ENCODE assay signal across 33 cellular contexts in genomic region chr3:12157026-12157425, GRCh38. TPM values are rescaled to one million over a fixed set of nuclear protein-coding genes. Genes with fewer than 3 reads are reported as not detected.
"Had no signal": no experiment of that assay in that cellular context is flagged by ENCODE, and none has a peak within 500 bp of the region (broad histone marks: within the 10 kb centered on the region; RNA-seq: fewer than 3 reads in every experiment).

No MANE protein-coding gene starts in this region.

- H3K36me3 ChIP-seq: colonic mucosa, vagina, WERI-Rb-1 had no signal

- H3K27ac ChIP-seq: colonic mucosa, hepatocyte, parathyroid adenoma, spleen, testis, upper lobe of left lung, vagina, WERI-Rb-1 had no signal

- H3K4me3 Mint-ChIP-seq: activated CD4-positive, alpha-beta memory T cell treated with anti-CD3 and anti-CD28 coated beads for 36 hours; activated T-cell treated with anti-CD3 and anti-CD28 coated beads, Interleukin-2, amount 50 U/mL, for 24 hours; immature natural killer cell; naive thymus-derived CD8-positive, alpha-beta T cell; neural crest cell; T-helper 1 cell treated with Interleukin-12 subunit alpha and Interleukin-12 subunit beta and Interleukin-4 antibody, amounts not matched to agents 30 μg/mL and 1 μg/mL, for 36 hours had no signal

- H3K36me3 Mint-ChIP-seq: activated CD4-positive, alpha-beta memory T cell treated with anti-CD3 and anti-CD28 coated beads for 36 hours; naive thymus-derived CD8-positive, alpha-beta T cell had no signal

- H3K27ac Mint-ChIP-seq: activated CD4-positive, alpha-beta memory T cell treated with anti-CD3 and anti-CD28 coated beads for 36 hours; activated T-cell treated with anti-CD3 and anti-CD28 coated beads, Interleukin-2, amount 50 U/mL, for 24 hours; immature natural killer cell; naive thymus-derived CD8-positive, alpha-beta T cell; T-helper 1 cell treated with Interleukin-12 subunit alpha and Interleukin-12 subunit beta and Interleukin-4 antibody, amounts not matched to agents 30 μg/mL and 1 μg/mL, for 36 hours had no signal

- H3K79me2 ChIP-seq: hepatocyte, parathyroid adenoma had no signal

- H3K9me3 Mint-ChIP-seq: activated CD4-positive, alpha-beta memory T cell treated with anti-CD3 and anti-CD28 coated beads for 36 hours; activated T-cell treated with anti-CD3 and anti-CD28 coated beads, Interleukin-2, amount 50 U/mL, for 24 hours; immature natural killer cell; naive thymus-derived CD8-positive, alpha-beta T cell; neural crest cell; T-helper 1 cell treated with Interleukin-12 subunit alpha and Interleukin-12 subunit beta and Interleukin-4 antibody, amounts not matched to agents 30 μg/mL and 1 μg/mL, for 36 hours had no signal

- DNase-seq: activated CD4-positive, alpha-beta memory T cell treated with anti-CD3 and anti-CD28 coated beads for 36 hours; activated CD4-positive, alpha-beta T cell treated with anti-CD3 and anti-CD28 coated beads for 48 hours; activated CD8-positive, alpha-beta memory T cell treated with anti-CD3 and anti-CD28 coated beads, Interleukin-2, amount 50 U/mL, for 4 hours; activated gamma-delta T cell; activated naive CD4-positive, alpha-beta T cell treated with anti-CD3 and anti-CD28 coated beads, Interleukin-2, amount 50 U/mL, for 16 hours; activated T-cell treated with anti-CD3 and anti-CD28 coated beads, Interleukin-2, amount 50 U/mL, for 24 hours; amygdala; central memory CD4-positive, alpha-beta T cell; colonic mucosa; effector CD8-positive, alpha-beta T cell; glutamatergic neuron; immature natural killer cell; kidney; left colon; midbrain; naive thymus-derived CD8-positive, alpha-beta T cell; nucleus accumbens; psoas muscle; spleen; stimulated activated CD4-positive, alpha-beta T cell treated with anti-CD3 and anti-CD28 coated beads, Interleukin-2, amount 100 ng/mL, for 48 hours; stimulated activated naive CD4-positive, alpha-beta T cell treated with Interleukin-2 at 50 U/mL for 16 hours; SW 1271; T-helper 9 cell; testis; upper lobe of left lung; WERI-Rb-1 had no signal

- H3K4me1 ChIP-seq: colonic mucosa had no signal

- H3K9ac ChIP-seq: parathyroid adenoma had no signal

- H3K4me1 Mint-ChIP-seq: immature natural killer cell had no signal

- ATAC-seq: activated CD4-positive, CD25-positive, alpha-beta regulatory T cell treated with anti-CD3 and anti-CD28 coated beads, Interleukin-2, amount 50 U/mL, for 24 hours; left colon; naive thymus-derived CD8-positive, alpha-beta T cell; psoas muscle had no signal

- H3K27me3 ChIP-seq: colonic mucosa, testis, upper lobe of left lung, vagina had no signal

- H2AFZ ChIP-seq: hepatocyte, parathyroid adenoma had no signal

- H3K9me3 ChIP-seq: colonic mucosa, psoas muscle, spleen, testis, upper lobe of left lung, vagina had no signal

- H3K4me3 ChIP-seq: colonic mucosa, hepatocyte, spleen, testis, vagina had no signal

RNA-seq across cellular contexts. Expression of gene TIMP4, which starts 1.7 kb away (rescaled TPM):
- total RNA-seq: activated CD8-positive, alpha-beta memory T cell treated with anti-CD3 and anti-CD28 coated beads for 36 hours; naive thymus-derived CD8-positive, alpha-beta T cell had no signal
- polyA plus RNA-seq: immature natural killer cell; naive thymus-derived CD8-positive, alpha-beta T cell had no signal
